ENCODE assay signal across 7 cellular contexts in genomic region chr6:113860165-113860955, GRCh38. TPM values are rescaled to one million over a fixed set of nuclear protein-coding genes. Genes with fewer than 3 reads are reported as not detected.
DNase-seq lines count a peak whose midpoint lies in the region; ATAC-seq, FAIRE-seq and TF ChIP-seq lines count a peak whose summit lies in the region.

No MANE protein-coding gene starts in this region.

- peaks cover 22% of the 10 kb centered on the region for H3K27me3 Mint-ChIP-seq in T-helper 17 cell

- peaks cover 3% of the 10 kb centered on the region for H3K9me3 ChIP-seq in T-helper 17 cell (ENCODE audit: control insufficient read depth, low read length, poor library complexity, severe bottlenecking)

- no peak for TF ChIP-seq POLR2A in GM12891 (IDR thresholded peaks at IDR 0.05; ENCODE audit: low read depth, low read length)

- peak overlapping the region; percentile 49 for H3K4me3 Mint-ChIP-seq in T-helper 17 cell

- FAIRE-seq in GM12891 (lab: Jason Lieb, UNC): peak; percentile 88

- H3K36me3 Mint-ChIP-seq in T-helper 17 cell (ENCODE audit: low read depth): peaks cover 4% of the 10 kb centered on the region

- DNase-seq in GM12891 (ENCODE audit: insufficient read length, low spot score) (no peak), T-helper 17 cell (no peak), foreskin fibroblast (peak in 1 of 2 donors; percentile 53), pons (ENCODE audit: low spot score) (peak; percentile 41), HT-29 (ENCODE audit: low spot score) (no peak), NCI-H1694 (lab: John Stamatoyannopoulos, UW) (no peak)

- H3K4me3 ChIP-seq in foreskin fibroblast (ENCODE audit: low read depth in 1 of 2, low read length in 2 of 2): peak overlapping the region; percentile 96 to 100

- no peak overlapping the region for H3K27ac Mint-ChIP-seq in T-helper 17 cell

- ATAC-seq in T-helper 17 cell (no peak), GM18861 (IDR thresholded peaks at IDR 0.05; ENCODE audit: unreplicated experiment) (no peak)

- no peak for TF ChIP-seq CTCF in foreskin fibroblast (IDR thresholded peaks at IDR 0.05; ENCODE audit: low read depth, low read length)

- H3K4me1 Mint-ChIP-seq in T-helper 17 cell: peaks cover 18% of the 10 kb centered on the region

TF ChIP-seq in GM12891, 5 proteins besides CTCF, POLR2A, EP300 and RAD21:
- TF ChIP-seq POU2F2 (IDR thresholded peaks at IDR 0.05; ENCODE audit: low read depth, low read length) (no peak), POLR2AphosphoS5 (IDR thresholded peaks at IDR 0.05; ENCODE audit: low read depth, low read length) (no peak; the same call in 1 of the 2 replicates), TAF1 (IDR thresholded peaks at IDR 0.05; ENCODE audit: low read depth, low read length) (no peak), PAX5 (IDR thresholded peaks at IDR 0.05; ENCODE audit: insufficient read depth, low read length, severe bottlenecking) (no peak), SPI1 (IDR thresholded peaks at IDR 0.05; ENCODE audit: low read depth, low read length) (no peak)

RNA-seq across cellular contexts. Expression of gene MARCKS, which starts 3.2 kb away (rescaled TPM):
- polyA plus RNA-seq in GM12891 (2012; ENCODE audit: low read depth, missing spikeins): 41.6 TPM
- 1 to 10 TPM in 1 of 2 donors, under 1 TPM in 1; 0.68 to 4.0 TPM for total RNA-seq in T-helper 17 cell
- total RNA-seq in HT-29 (2014; rRNA removed; shearing (Covaris generic)): 49.6 and 53.1 TPM in 2 replicates

Comparison
In these comparisons a context has a peak if more than half of its experiments do, and no peak if none do; other contexts are left out.
1. RNA of gene MARCKS, which starts 3.2 kb away (total RNA-seq): 49.6 to 53.1 TPM in HT-29; 0.68 to 4.0 TPM in T-helper 17 cell; every median in the first group is over 10 times any median in the second.